ENCODE assay signal across 8 cellular contexts in the genomic region with DNA sequence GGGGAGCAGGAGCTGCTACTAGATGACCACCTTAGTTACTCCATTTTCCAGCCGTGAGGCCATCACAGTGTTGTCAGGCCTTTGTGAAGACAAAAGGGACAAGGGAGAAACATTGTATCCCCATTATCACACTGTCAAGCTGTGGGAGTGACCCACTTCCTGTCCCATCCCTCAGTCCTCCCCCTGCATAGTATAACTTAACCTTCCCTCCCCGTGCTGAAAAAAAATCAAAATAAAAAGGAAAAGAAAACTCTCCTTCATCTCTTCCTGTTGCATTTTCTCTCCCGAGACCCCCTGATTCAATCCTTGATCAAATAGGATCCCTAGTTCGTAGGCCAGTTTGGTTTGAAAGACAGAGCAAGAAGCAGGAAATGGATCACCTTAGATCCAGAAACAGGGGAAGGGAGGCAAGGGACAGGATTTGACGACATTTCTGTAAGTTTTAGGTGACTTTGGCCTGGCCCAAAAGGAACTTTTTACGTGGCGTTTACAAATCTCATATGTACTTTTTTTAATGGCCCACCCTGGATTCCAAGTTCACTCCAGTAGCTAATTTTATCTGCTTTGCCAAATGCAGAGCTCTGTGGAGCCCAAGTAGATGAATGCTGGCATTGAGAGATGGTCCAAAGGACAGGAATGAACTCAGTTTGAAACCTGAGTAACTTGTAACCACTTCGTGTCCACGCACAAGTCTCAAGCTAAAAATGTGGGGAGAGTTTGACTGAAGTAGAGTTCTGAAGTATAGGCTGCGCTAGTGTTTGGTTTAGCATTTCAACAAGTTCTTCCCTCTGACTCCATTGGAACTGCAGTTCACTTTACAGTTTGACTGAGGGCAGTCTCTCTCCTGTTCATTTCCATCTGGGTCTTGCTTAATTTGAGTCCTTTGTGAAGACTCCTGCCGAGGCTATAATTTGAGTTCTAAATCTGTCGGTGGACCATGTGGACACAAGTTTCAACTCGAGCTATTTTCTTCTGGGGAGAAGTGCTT. TPM values are rescaled to one million over a fixed set of nuclear protein-coding genes. Genes with fewer than 3 reads are reported as not detected.
A peak's percentile ranks its signal among the peaks of the same experiment; 100 is the strongest.
DNase-seq lines count a peak whose midpoint lies in the region; ATAC-seq, FAIRE-seq and TF ChIP-seq lines count a peak whose summit lies in the region.

No MANE protein-coding gene starts in this region.

- TF ChIP-seq CTCF in OCI-LY1 (IDR thresholded peaks at IDR 0.05; ENCODE audit: low read length), result no peak
- no peak for TF ChIP-seq CTCF in neural progenitor cell (IDR thresholded peaks at IDR 0.05)
- no peak for TF ChIP-seq CTCF in transverse colon (IDR thresholded peaks at IDR 0.05)
- TF ChIP-seq CTCF in Peyer's patch (IDR thresholded peaks at IDR 0.05), result no peak

- TF ChIP-seq EP300 in transverse colon (IDR thresholded peaks at IDR 0.05; ENCODE audit: low read depth), result no peak

- CTCF ChIA-PET in CD4-positive, alpha-beta memory T cell (lab: Charles Lee; ENCODE audit: partially characterized antibody), result interaction anchor here (0.8 to 1.7 kb wide), 5 partner anchors 9 to 101 kb away, joined by 3 to 5 read pairs (median 3); a partner anchor contains a TSS

- in situ Hi-C loops in transverse colon (cut with MboI; ENCODE audit: low pct_ligation_motif_present in 1 of 4, low pct_unique_long_range_greater_than_20kb in 1 of 4, low sequenced_read_pairs in 3 of 4), result no loop called here

- H2AFZ ChIP-seq in OCI-LY1 (ENCODE audit: low read length) (no peak overlapping the region), neural progenitor cell (replicated peaks) (no peak overlapping the region)

- WGBS in transverse colon (ENCODE audit: low coverage in 1 of 2), 2 donors, result 72 to 74% methylated on average over 10 to 13 of the region's 13 CpGs

- POLR2A ChIA-PET in CD4-positive, alpha-beta memory T cell (lab: Charles Lee; ENCODE audit: partially characterized antibody), result interaction anchor here (0.9 to 2.4 kb wide), 6 partner anchors 11 to 101 kb away, joined by 3 to 16 read pairs (median 3); a partner anchor contains a TSS

- DNase-seq in CD4-positive, alpha-beta memory T cell, result no peak
- DNase-seq in effector memory CD8-positive, alpha-beta T cell, result no peak
- DNase-seq in neural progenitor cell (ENCODE audit: low spot score), result no peak
- no peak for DNase-seq in H54 (ENCODE audit: insufficient read length, low spot score)
- DNase-seq in transverse colon, result no peak
- DNase-seq in Peyer's patch, result no peak

- H3K4me3 Mint-ChIP-seq in CD4-positive, alpha-beta memory T cell, result peak overlapping the region; percentile 49 to 98 (median 93)
- peak overlapping the region; percentile 99 to 100 for H3K4me3 Mint-ChIP-seq in effector memory CD8-positive, alpha-beta T cell
- peak overlapping the region; percentile 10 for H3K4me3 Mint-ChIP-seq in neural progenitor cell

- no peaks in the 10 kb centered on the region for H3K36me3 ChIP-seq in CD4-positive, alpha-beta memory T cell (ENCODE audit: insufficient read depth, low read length)
- no peaks in the 10 kb centered on the region for H3K36me3 ChIP-seq in OCI-LY1 (ENCODE audit: insufficient read depth, low read length)
- no peaks in the 10 kb centered on the region for H3K36me3 ChIP-seq in neural progenitor cell
- H3K36me3 ChIP-seq in transverse colon, result no peaks in the 10 kb centered on the region
- no peaks in the 10 kb centered on the region for H3K36me3 ChIP-seq in Peyer's patch

- H3K9me2 ChIP-seq in OCI-LY1 (ENCODE audit: low read depth, low read length), result no peaks in the 10 kb centered on the region

- no peaks in the 10 kb centered on the region for H3K27me3 ChIP-seq in CD4-positive, alpha-beta memory T cell (ENCODE audit: insufficient read depth, low read length)
- H3K27me3 ChIP-seq in OCI-LY1 (ENCODE audit: insufficient read depth, low read length), result no peaks in the 10 kb centered on the region
- peaks cover 10% of the 10 kb centered on the region for H3K27me3 ChIP-seq in neural progenitor cell
- H3K27me3 ChIP-seq in transverse colon, result no peaks in the 10 kb centered on the region
- no peaks in the 10 kb centered on the region for H3K27me3 ChIP-seq in Peyer's patch

- no peak overlapping the region for H3K4me3 ChIP-seq in CD4-positive, alpha-beta memory T cell (ENCODE audit: low read length in 2 of 2)
- peak overlapping the region; percentile 29 for H3K4me3 ChIP-seq in OCI-LY1 (ENCODE audit: low read depth, low read length, poor library complexity, severe bottlenecking)
- H3K4me3 ChIP-seq in neural progenitor cell, result no peak overlapping the region
- H3K4me3 ChIP-seq in transverse colon, result no peak overlapping the region
- no peak overlapping the region for H3K4me3 ChIP-seq in Peyer's patch

- H3K9ac ChIP-seq in OCI-LY1 (ENCODE audit: low read length), result peak overlapping the region; percentile 48; the same call in 1 of the 2 replicates
- peak overlapping the region; percentile 19 for H3K9ac ChIP-seq in neural progenitor cell

- intact Hi-C loops in CD4-positive, alpha-beta memory T cell (cut with micrococcal nuclease), result no loop called here
- intact Hi-C loops in transverse colon (cut with DNase I; ENCODE audit: low total_unique reads), result no loop called here

- H4K20me1 ChIP-seq in OCI-LY1 (ENCODE audit: insufficient read depth, low read length), result no peaks in the 10 kb centered on the region
- H4K20me1 ChIP-seq in neural progenitor cell (ENCODE audit: low read depth), result peaks cover 35% of the 10 kb centered on the region

- no peaks in the 10 kb centered on the region for H3K27me3 Mint-ChIP-seq in CD4-positive, alpha-beta memory T cell
- H3K27me3 Mint-ChIP-seq in effector memory CD8-positive, alpha-beta T cell, result no peaks in the 10 kb centered on the region
- no peaks in the 10 kb centered on the region for H3K27me3 Mint-ChIP-seq in neural progenitor cell (ENCODE audit: insufficient read depth, low read depth)

- H3K4me2 ChIP-seq in OCI-LY1 (ENCODE audit: low read length) (peak overlapping the region; percentile 46), neural progenitor cell (no peak overlapping the region)

- FAIRE-seq in H54 (lab: Jason Lieb, UNC), result no peak

- H3K4me1 ChIP-seq in CD4-positive, alpha-beta memory T cell (ENCODE audit: insufficient read depth, low read length), result peaks cover 81% of the 10 kb centered on the region
- H3K4me1 ChIP-seq in OCI-LY1 (ENCODE audit: insufficient read depth, low read length, severe bottlenecking) (peaks cover 70% of the 10 kb centered on the region), neural progenitor cell (peaks cover 6% of the 10 kb centered on the region), transverse colon (peaks cover 12 to 70% (median 39%) of the 10 kb centered on the region in 4 donors), Peyer's patch (peaks cover 0 to 42% (median 12%) of the 10 kb centered on the region in 4 donors)

- peak overlapping the region; percentile 26 for H3K27ac ChIP-seq in CD4-positive, alpha-beta memory T cell (ENCODE audit: low read depth, low read length)
- H3K27ac ChIP-seq in OCI-LY1 (ENCODE audit: low read depth, low read length, poor library complexity, severe bottlenecking) (peak overlapping the region; percentile 39), neural progenitor cell (no peak overlapping the region), transverse colon (peak overlapping the region in 2 of 4 donors; percentile 2 to 36), Peyer's patch (peak overlapping the region in 1 of 4 donors; percentile 6)

- peak overlapping the region; percentile 76 to 97 (median 92) for H3K27ac Mint-ChIP-seq in CD4-positive, alpha-beta memory T cell
- H3K27ac Mint-ChIP-seq in effector memory CD8-positive, alpha-beta T cell, result peak overlapping the region; percentile 83 to 99
- no peak overlapping the region for H3K27ac Mint-ChIP-seq in neural progenitor cell

- peaks cover 41 to 74% (median 57%) of the 10 kb centered on the region in 4 donors for H3K4me1 Mint-ChIP-seq in CD4-positive, alpha-beta memory T cell
- H3K4me1 Mint-ChIP-seq in effector memory CD8-positive, alpha-beta T cell (ENCODE audit: low read depth in 2 of 2), result peaks cover 52 to 64% of the 10 kb centered on the region in 2 donors
- peaks cover 30% of the 10 kb centered on the region for H3K4me1 Mint-ChIP-seq in neural progenitor cell

- H3K9me3 ChIP-seq in CD4-positive, alpha-beta memory T cell (ENCODE audit: control insufficient read depth in 1 of 2, low read length in 2 of 2), result no peaks in the 10 kb centered on the region
- H3K9me3 ChIP-seq in OCI-LY1 (ENCODE audit: low read length) (no peaks in the 10 kb centered on the region), neural progenitor cell (ENCODE audit: low read depth) (no peaks in the 10 kb centered on the region), transverse colon (no peaks in the 10 kb centered on the region), Peyer's patch (no peaks in the 10 kb centered on the region)

- H3K36me3 Mint-ChIP-seq in CD4-positive, alpha-beta memory T cell, result peaks cover 0 to 8% of the 10 kb centered on the region in 2 donors
- peaks cover 19% of the 10 kb centered on the region for H3K36me3 Mint-ChIP-seq in effector memory CD8-positive, alpha-beta T cell (ENCODE audit: insufficient read depth)
- peaks cover 2% of the 10 kb centered on the region for H3K36me3 Mint-ChIP-seq in neural progenitor cell

- H3F3A ChIP-seq in OCI-LY1 (ENCODE audit: insufficient read depth, low read length), result no peaks in the 10 kb centered on the region
- H3F3A ChIP-seq in neural progenitor cell (ENCODE audit: low read depth), result peaks cover 14% of the 10 kb centered on the region

- H3K79me2 ChIP-seq in OCI-LY1 (ENCODE audit: insufficient read depth, low read length) (peaks cover 46% of the 10 kb centered on the region), neural progenitor cell (ENCODE audit: low read depth) (peaks cover 55% of the 10 kb centered on the region)

- no peak for ATAC-seq in effector memory CD8-positive, alpha-beta T cell (replicated peaks)
- ATAC-seq in GM19324 (IDR thresholded peaks at IDR 0.05; ENCODE audit: low FRiP score, unreplicated experiment), result no peak

- TF ChIP-seq POLR2A in H54 (IDR thresholded peaks at IDR 0.05; ENCODE audit: low read depth, low read length) (no peak), transverse colon (IDR thresholded peaks at IDR 0.05) (no peak), Peyer's patch (IDR thresholded peaks at IDR 0.05) (no peak)

- no peaks in the 10 kb centered on the region for H3K9me3 Mint-ChIP-seq in CD4-positive, alpha-beta memory T cell
- H3K9me3 Mint-ChIP-seq in effector memory CD8-positive, alpha-beta T cell, result no peaks in the 10 kb centered on the region
- H3K9me3 Mint-ChIP-seq in neural progenitor cell, result no peaks in the 10 kb centered on the region

RNA-seq across cellular contexts. Expression of a gene that starts 16.6 kb away (rescaled TPM):
- total RNA-seq in CD4-positive, alpha-beta memory T cell, result 100 to 1,000 TPM; 101 to 108 TPM
- 10 to 100 TPM in 1 of 2 donors, 1 to 10 TPM in 1; 3.8 to 30.6 TPM for polyA plus RNA-seq in CD4-positive, alpha-beta memory T cell
- 37.9 and 49.8 TPM in 2 replicates for total RNA-seq in neural progenitor cell (ENCODE audit: low replicate concordance)
- 100 to 1,000 TPM in 1 of 4 donors, 10 to 100 TPM in 3; 45.6 to 102 (median 65.7) TPM for total RNA-seq in transverse colon
- total RNA-seq in Peyer's patch, result 10 to 100 TPM; 67.8 to 99.9 (median 79.8) TPM

Comparison
In these comparisons a context has a peak if more than half of its experiments do, and no peak if none do; other contexts are left out.
1. H3K4me3 Mint-ChIP-seq: peak in every context shown above with its lines; median percentile 100 in effector memory CD8-positive, alpha-beta T cell; 93 in CD4-positive, alpha-beta memory T cell; 10 in neural progenitor cell.